25 cellular contexts compared by ENCODE assay signal in genomic region chr11:67256477-67256876, GRCh38. TPM values are rescaled to one million over a fixed set of nuclear protein-coding genes. Genes with fewer than 3 reads are reported as not detected.
DNase-seq lines count a peak whose midpoint lies in the region; ATAC-seq, FAIRE-seq and TF ChIP-seq lines count a peak whose summit lies in the region.
"Had no signal": no experiment of that assay in that cellular context is flagged by ENCODE, and none has a peak within 500 bp of the region (broad histone marks: within the 10 kb centered on the region; RNA-seq: fewer than 3 reads in every experiment).

No MANE protein-coding gene starts in this region.

- TF ChIP-seq CTCF in liver (IDR thresholded peaks at IDR 0.05; ENCODE audit: low read depth, low read length, missing input control) (no peak), upper lobe of right lung (IDR thresholded peaks at IDR 0.05) (no peak)

- H3K36me3 Mint-ChIP-seq in activated naive CD4-positive, alpha-beta T cell treated with anti-CD3 and anti-CD28 coated beads, Interleukin-2, amount 50 U/mL, for 72 hours: peaks cover 21 to 26% of the 10 kb centered on the region in 2 donors
- H3K36me3 Mint-ChIP-seq in T-cell: peaks cover 44% of the 10 kb centered on the region
- H3K36me3 Mint-ChIP-seq in stimulated activated effector memory CD8-positive, alpha-beta T cell treated with anti-CD3 and anti-CD28 coated beads, Interleukin-12 subunit alpha, Interleukin-12 subunit beta, amount 100 ng/mL, for 72 hours: peaks cover 86% of the 10 kb centered on the region

- CTCF ChIA-PET in T-cell (lab: Charles Lee): interaction anchor here in 1 of 2 donors (0.6 kb wide), 1 partner anchor 35 kb away, joined by 3 read pairs; no protein-coding TSS in a partner anchor

- no peak for DNase-seq in activated naive CD4-positive, alpha-beta T cell treated with anti-CD3 and anti-CD28 coated beads, Interleukin-2, amount 50 U/mL, for 72 hours (ENCODE audit: low spot score in 2 of 2)
- no peak for DNase-seq in activated naive CD4-positive, alpha-beta T cell treated with anti-CD3 and anti-CD28 coated beads, Interleukin-2, amount 50 U/mL, for 16 hours
- DNase-seq in T-cell: no peak
- no peak for DNase-seq in stimulated activated effector memory CD8-positive, alpha-beta T cell treated with anti-CD3 and anti-CD28 coated beads, Interleukin-12 subunit alpha, Interleukin-12 subunit beta, amount 100 ng/mL, for 72 hours (ENCODE audit: low spot score in 2 of 2)
- no peak for DNase-seq in H54 (ENCODE audit: insufficient read length, low spot score)
- no peak for DNase-seq in upper lobe of right lung
- DNase-seq: activated B cell treated with CpG ODN at 0.5 μM for 24 hours; activated effector memory CD4-positive, alpha-beta T cell treated with Interleukin-2 at 50 U/mL for 16 hours; central memory CD4-positive, alpha-beta T cell; DND-41; foreskin keratinocyte; GOT3; Kasumi-1; mammary epithelial cell; NCI-H2029 treated with DMSO at 0.1 percent for 48 hours; PC-3; psoas muscle; stimulated activated CD4-positive, alpha-beta T cell treated with anti-CD3 and anti-CD28 coated beads, Interleukin-4, amount 100 ng/mL, for 1 hour; stimulated activated naive CD8-positive, alpha-beta T cell treated with anti-CD3 and anti-CD28 coated beads, Interleukin-15, amount 100 ng/mL, for 72 hours; transverse colon had no signal

- ATAC-seq in activated naive CD4-positive, alpha-beta T cell treated with anti-CD3 and anti-CD28 coated beads, Interleukin-2, amount 50 U/mL, for 72 hours: no peak
- no peak for ATAC-seq in T-cell (replicated peaks in 1 of 4)
- ATAC-seq in stimulated activated effector memory CD8-positive, alpha-beta T cell treated with anti-CD3 and anti-CD28 coated beads, Interleukin-12 subunit alpha, Interleukin-12 subunit beta, amount 100 ng/mL, for 72 hours: no peak
- ATAC-seq in HG03457 (IDR thresholded peaks at IDR 0.05; ENCODE audit: unreplicated experiment): no peak
- ATAC-seq in upper lobe of right lung: no peak
- ATAC-seq: foreskin keratinocyte; PC-3; stimulated activated naive CD8-positive, alpha-beta T cell treated with anti-CD3 and anti-CD28 coated beads, Interleukin-15, amount 100 ng/mL, for 72 hours had no signal

- no peak for FAIRE-seq in H54 (lab: Jason Lieb, UNC)
- FAIRE-seq: kidney had no signal

- no peak overlapping the region for H3K4me3 ChIP-seq in liver (ENCODE audit: low read depth in 1 of 3, low read length in 3 of 3)
- H3K4me3 ChIP-seq in upper lobe of right lung: no peak overlapping the region
- H3K4me3 ChIP-seq: psoas muscle, smooth muscle cell, transverse colon had no signal

- peaks cover 34 to 54% (median 36%) of the 10 kb centered on the region in 3 donors for H3K4me1 Mint-ChIP-seq in T-cell
- peaks cover 57% of the 10 kb centered on the region for H3K4me1 Mint-ChIP-seq in stimulated activated effector memory CD8-positive, alpha-beta T cell treated with anti-CD3 and anti-CD28 coated beads, Interleukin-12 subunit alpha, Interleukin-12 subunit beta, amount 100 ng/mL, for 72 hours

- H3K4me1 ChIP-seq in liver (ENCODE audit: control insufficient read depth in 4 of 4, insufficient read depth in 4 of 4, low read length in 3 of 4): peaks cover 9 to 57% (median 35%) of the 10 kb centered on the region in 4 donors
- peaks cover 21% of the 10 kb centered on the region for H3K4me1 ChIP-seq in upper lobe of right lung
- H3K4me1 ChIP-seq: foreskin keratinocyte had no signal

- no peaks in the 10 kb centered on the region for H3K9me3 ChIP-seq in liver (ENCODE audit: control insufficient read depth in 4 of 4, low read length in 3 of 4)
- H3K9me3 ChIP-seq in upper lobe of right lung: no peaks in the 10 kb centered on the region
- H3K9me3 ChIP-seq: psoas muscle, transverse colon had no signal

- no peak for TF ChIP-seq RAD21 in liver (IDR thresholded peaks at IDR 0.05)

- H3K27me3 ChIP-seq in liver (ENCODE audit: control insufficient read depth in 4 of 4, insufficient read depth in 4 of 4, low read length in 3 of 4): no peaks in the 10 kb centered on the region
- H3K27me3 ChIP-seq in upper lobe of right lung: no peaks in the 10 kb centered on the region
- H3K27me3 ChIP-seq: foreskin keratinocyte, transverse colon had no signal

- no peaks in the 10 kb centered on the region for H3K27me3 Mint-ChIP-seq in T-cell
- H3K27me3 Mint-ChIP-seq: activated B cell treated with CpG ODN at 0.5 μM for 24 hours; stimulated activated naive CD8-positive, alpha-beta T cell treated with anti-CD3 and anti-CD28 coated beads, Interleukin-15, amount 100 ng/mL, for 72 hours had no signal

- no peaks in the 10 kb centered on the region for H3K9me3 Mint-ChIP-seq in activated naive CD4-positive, alpha-beta T cell treated with anti-CD3 and anti-CD28 coated beads, Interleukin-2, amount 50 U/mL, for 72 hours
- no peaks in the 10 kb centered on the region for H3K9me3 Mint-ChIP-seq in T-cell
- no peaks in the 10 kb centered on the region for H3K9me3 Mint-ChIP-seq in stimulated activated effector memory CD8-positive, alpha-beta T cell treated with anti-CD3 and anti-CD28 coated beads, Interleukin-12 subunit alpha, Interleukin-12 subunit beta, amount 100 ng/mL, for 72 hours
- H3K9me3 Mint-ChIP-seq: activated B cell treated with CpG ODN at 0.5 μM for 24 hours; stimulated activated naive CD8-positive, alpha-beta T cell treated with anti-CD3 and anti-CD28 coated beads, Interleukin-15, amount 100 ng/mL, for 72 hours; T-helper 2 cell treated with Interferon-gamma antibody and Interleukin-4, amounts not matched to agents 5 μg/mL and 100 μg/mL, for 36 hours had no signal

- no peak for TF ChIP-seq POLR2A in H54 (IDR thresholded peaks at IDR 0.05; ENCODE audit: low read depth, low read length)

- intact Hi-C loops in upper lobe of right lung (cut with DNase I): no loop called here

- POLR2A ChIA-PET in T-cell (lab: Charles Lee): interaction anchor here in 1 of 2 donors (0.7 kb wide), 1 partner anchor 98 kb away, joined by 3 read pairs; no protein-coding TSS in a partner anchor

- peak overlapping the region; percentile 44 to 63 for H3K27ac Mint-ChIP-seq in activated naive CD4-positive, alpha-beta T cell treated with anti-CD3 and anti-CD28 coated beads, Interleukin-2, amount 50 U/mL, for 72 hours
- H3K27ac Mint-ChIP-seq in T-cell: peak overlapping the region; percentile 9 to 48
- H3K27ac Mint-ChIP-seq in stimulated activated effector memory CD8-positive, alpha-beta T cell treated with anti-CD3 and anti-CD28 coated beads, Interleukin-12 subunit alpha, Interleukin-12 subunit beta, amount 100 ng/mL, for 72 hours: peak overlapping the region; percentile 61
- H3K27ac Mint-ChIP-seq: activated B cell treated with CpG ODN at 0.5 μM for 24 hours; T-helper 2 cell treated with Interferon-gamma antibody and Interleukin-4, amounts not matched to agents 5 μg/mL and 100 μg/mL, for 36 hours had no signal

- no peak overlapping the region for H3K4me3 Mint-ChIP-seq in T-cell
- H3K4me3 Mint-ChIP-seq in stimulated activated effector memory CD8-positive, alpha-beta T cell treated with anti-CD3 and anti-CD28 coated beads, Interleukin-12 subunit alpha, Interleukin-12 subunit beta, amount 100 ng/mL, for 72 hours: no peak overlapping the region
- H3K4me3 Mint-ChIP-seq: activated B cell treated with CpG ODN at 0.5 μM for 24 hours; stimulated activated naive CD8-positive, alpha-beta T cell treated with anti-CD3 and anti-CD28 coated beads, Interleukin-15, amount 100 ng/mL, for 72 hours; T-helper 2 cell treated with Interferon-gamma antibody and Interleukin-4, amounts not matched to agents 5 μg/mL and 100 μg/mL, for 36 hours had no signal

- H3K36me3 ChIP-seq in liver (ENCODE audit: control insufficient read depth in 4 of 4, insufficient read depth in 3 of 4, low read depth in 1 of 4, low read length in 3 of 4) (peaks cover 16 to 44% (median 40%) of the 10 kb centered on the region in 4 donors), upper lobe of right lung (peaks cover 58% of the 10 kb centered on the region)

- H3K9ac ChIP-seq in liver (ENCODE audit: low read depth in 1 of 2, low read length in 2 of 2): no peak overlapping the region

- peak overlapping the region; percentile 40 to 55 for H3K27ac ChIP-seq in liver (ENCODE audit: low read depth in 1 of 2, low read length in 2 of 2)
- H3K27ac ChIP-seq in upper lobe of right lung: no peak overlapping the region
- H3K27ac ChIP-seq: foreskin keratinocyte, psoas muscle, transverse colon had no signal

- 78% methylated on average over 4 of the region's 4 CpGs for WGBS in liver

TF ChIP-seq in liver, 16 proteins besides CTCF, POLR2A, EP300 and RAD21:
- TF ChIP-seq FOXA1 (IDR thresholded peaks at IDR 0.05) (no peak), RXRA (IDR thresholded peaks at IDR 0.05) (no peak), NR2F2 (IDR thresholded peaks at IDR 0.05) (no peak), HNF4G (IDR thresholded peaks at IDR 0.05) (no peak)

RNA-seq across cellular contexts. Expression of gene GRK2, which starts 9.8 kb away (rescaled TPM):
- total RNA-seq in activated naive CD4-positive, alpha-beta T cell treated with anti-CD3 and anti-CD28 coated beads, Interleukin-2, amount 50 U/mL, for 72 hours: 100 to 1,000 TPM; 289 to 376 TPM
- total RNA-seq in T-cell (100 to 1,000 TPM; 267 to 394 (median 382) TPM), liver (10 to 100 TPM; 35.0 to 41.4 TPM), upper lobe of right lung (98.4 TPM)
- 10 to 100 TPM; 13.4 to 28.4 TPM for polyA plus RNA-seq in liver

RNA-seq across cellular contexts. Expression of gene ANKRD13D, which starts 32.6 kb away (rescaled TPM):
- total RNA-seq in activated naive CD4-positive, alpha-beta T cell treated with anti-CD3 and anti-CD28 coated beads, Interleukin-2, amount 50 U/mL, for 72 hours: 100 to 1,000 TPM in 1 of 2 donors, 10 to 100 TPM in 1; 76.0 to 213 TPM
- total RNA-seq in T-cell: 100 to 1,000 TPM; 150 to 249 (median 237) TPM
- 10 to 100 TPM in 1 of 2 donors, 1 to 10 TPM in 1; 5.6 to 15.0 TPM for total RNA-seq in liver
- 1 to 10 TPM; 5.5 to 6.1 TPM for polyA plus RNA-seq in liver
- 59.4 TPM for total RNA-seq in upper lobe of right lung

RNA-seq across cellular contexts. Expression of gene SSH3, which starts 46.9 kb away (rescaled TPM):
- total RNA-seq in activated naive CD4-positive, alpha-beta T cell treated with anti-CD3 and anti-CD28 coated beads, Interleukin-2, amount 50 U/mL, for 72 hours: 10 to 100 TPM; 11.6 to 16.5 TPM
- total RNA-seq in T-cell: 10 to 100 TPM; 11.5 to 30.9 (median 26.7) TPM
- total RNA-seq in liver: 10 to 100 TPM in 1 of 2 donors, 1 to 10 TPM in 1; 4.8 to 10.4 TPM
- polyA plus RNA-seq in liver: 1 to 10 TPM; 7.6 to 8.7 TPM
- total RNA-seq in upper lobe of right lung: 36.4 TPM
